16 cellular contexts compared by ENCODE assay signal in genomic region chr3:57018246-57018645, GRCh38. TPM values are rescaled to one million over a fixed set of nuclear protein-coding genes. Genes with fewer than 3 reads are reported as not detected.
DNase-seq lines count a peak whose midpoint lies in the region; ATAC-seq and TF ChIP-seq lines count a peak whose summit lies in the region.
"Had no signal": no experiment of that assay in that cellular context is flagged by ENCODE, and none has a peak within 500 bp of the region (broad histone marks: within the 10 kb centered on the region; RNA-seq: fewer than 3 reads in every experiment).

No MANE protein-coding gene starts in this region.

- H3K9ac ChIP-seq in Karpas-422 (ENCODE audit: low read length), result peak overlapping the region; percentile 66
- H3K9ac ChIP-seq in PC-3 (ENCODE audit: low read length), result no peak overlapping the region; the same call in 1 of the 2 replicates
- H3K9ac ChIP-seq: GM23248 had no signal

- TF ChIP-seq POLR2A in suprapubic skin (IDR thresholded peaks at IDR 0.05), result no peak

- H3K27ac ChIP-seq in Karpas-422 (ENCODE audit: low read length), result peak overlapping the region; percentile 99
- H3K27ac ChIP-seq in PC-3 (ENCODE audit: low read length), result peak overlapping the region; percentile 71; the same call in 1 of the 2 replicates
- H3K27ac ChIP-seq in suprapubic skin, result no peak overlapping the region
- no peak overlapping the region for H3K27ac ChIP-seq in hepatocyte
- H3K27ac ChIP-seq: GM23248, HL-60 had no signal

- TF ChIP-seq EP300 in suprapubic skin (IDR thresholded peaks at IDR 0.05), result no peak

- peak overlapping the region in 2 of 3 experiments; percentile 4 to 81 for H3K27ac Mint-ChIP-seq in nephron
- H3K27ac Mint-ChIP-seq: CD14-positive monocyte; CD4-positive, alpha-beta memory T cell had no signal

- no peaks in the 10 kb centered on the region for H3K9me3 Mint-ChIP-seq in nephron

- TF ChIP-seq CTCF in PC-3 (conservative IDR thresholded peaks at IDR 0.05; ENCODE audit: low read depth, low read length) (no peak), nephron (IDR thresholded peaks at IDR 0.05; ENCODE audit: unreplicated experiment in 3 of 3) (no peak), suprapubic skin (IDR thresholded peaks at IDR 0.05) (no peak), hepatocyte (IDR thresholded peaks at IDR 0.05; ENCODE audit: poor library complexity) (no peak)

- H3K4me1 Mint-ChIP-seq in nephron, result peaks cover 54% of the 10 kb centered on the region

- H3K27me3 Mint-ChIP-seq in nephron (ENCODE audit: low read depth), result no peaks in the 10 kb centered on the region

- H3K4me2 ChIP-seq in Karpas-422 (ENCODE audit: low read depth, low read length, poor library complexity, severe bottlenecking), result peak overlapping the region; percentile 73
- no peak overlapping the region for H3K4me2 ChIP-seq in PC-3 (ENCODE audit: low read length)
- no peak overlapping the region for H3K4me2 ChIP-seq in hepatocyte

- no TSS peak for BruUV-seq in PC-3 (replicated peaks; lab: Mats Ljungman, UMichigan)

- intact Hi-C loops in PC-3 (cut with micrococcal nuclease), result no loop called here

- H3K4me3 ChIP-seq in Karpas-422 (ENCODE audit: low read length), result peak overlapping the region; percentile 51
- no peak overlapping the region for H3K4me3 ChIP-seq in PC-3 (ENCODE audit: low read length)
- no peak overlapping the region for H3K4me3 ChIP-seq in suprapubic skin
- H3K4me3 ChIP-seq in hepatocyte, result no peak overlapping the region
- H3K4me3 ChIP-seq: GM23248, HAP-1 had no signal

- H3K36me3 ChIP-seq in Karpas-422 (ENCODE audit: insufficient read depth, low read length) (no peaks in the 10 kb centered on the region), PC-3 (ENCODE audit: low read depth, low read length) (no peaks in the 10 kb centered on the region), suprapubic skin (no peaks in the 10 kb centered on the region), hepatocyte (replicated peaks; ENCODE audit: insufficient read depth, low read depth) (no peaks in the 10 kb centered on the region)
- H3K36me3 ChIP-seq: HAP-1 had no signal

- H3K36me3 Mint-ChIP-seq in nephron (ENCODE audit: low read depth), result peaks cover 8% of the 10 kb centered on the region
- H3K36me3 Mint-ChIP-seq: CD14-positive monocyte; CD4-positive, alpha-beta memory T cell had no signal

- H4K20me1 ChIP-seq in Karpas-422 (ENCODE audit: insufficient read depth, low read depth, low read length), result no peaks in the 10 kb centered on the region
- no peaks in the 10 kb centered on the region for H4K20me1 ChIP-seq in PC-3 (ENCODE audit: low read length)
- no peaks in the 10 kb centered on the region for H4K20me1 ChIP-seq in hepatocyte (ENCODE audit: insufficient read depth, poor library complexity, severe bottlenecking)

- H3K4me1 ChIP-seq in Karpas-422 (ENCODE audit: low read length) (peaks cover 92% of the 10 kb centered on the region), PC-3 (ENCODE audit: insufficient read depth, low read length) (peaks cover 31% of the 10 kb centered on the region), suprapubic skin (peaks cover 11% of the 10 kb centered on the region), hepatocyte (ENCODE audit: insufficient read depth) (peaks cover 4% of the 10 kb centered on the region)

- H3K79me2 ChIP-seq in Karpas-422 (ENCODE audit: low read length) (no peaks in the 10 kb centered on the region), PC-3 (ENCODE audit: low read length) (no peaks in the 10 kb centered on the region), hepatocyte (no peaks in the 10 kb centered on the region)

- H3K9me3 ChIP-seq in Karpas-422 (ENCODE audit: low read length) (no peaks in the 10 kb centered on the region), PC-3 (ENCODE audit: low read length) (no peaks in the 10 kb centered on the region), suprapubic skin (no peaks in the 10 kb centered on the region), hepatocyte (ENCODE audit: low read depth) (no peaks in the 10 kb centered on the region)
- H3K9me3 ChIP-seq: HAP-1 had no signal

- H3K4me3 Mint-ChIP-seq in nephron, result no peak overlapping the region
- H3K4me3 Mint-ChIP-seq: CD14-positive monocyte; CD4-positive, alpha-beta memory T cell had no signal

- POLR2A ChIA-PET in PC-3 (lab: Charles Lee; ENCODE audit: unreplicated experiment), result no interaction called here

- ATAC-seq in PC-3, result no peak

- H3F3A ChIP-seq in PC-3 (ENCODE audit: low read length, unreplicated experiment), result no peaks in the 10 kb centered on the region

- no peaks in the 10 kb centered on the region for H3K9me2 ChIP-seq in Karpas-422 (replicated peaks; ENCODE audit: insufficient read depth, low read length)
- no peaks in the 10 kb centered on the region for H3K9me2 ChIP-seq in PC-3 (replicated peaks; ENCODE audit: low read length)
- H3K9me2 ChIP-seq in hepatocyte (replicated peaks; ENCODE audit: insufficient read depth), result no peaks in the 10 kb centered on the region

- CTCF ChIA-PET in PC-3 (lab: Charles Lee), result no interaction called here

- no peaks in the 10 kb centered on the region for H3K27me3 ChIP-seq in Karpas-422 (ENCODE audit: low read length)
- H3K27me3 ChIP-seq in PC-3 (ENCODE audit: low read length), result no peaks in the 10 kb centered on the region
- no peaks in the 10 kb centered on the region for H3K27me3 ChIP-seq in suprapubic skin
- no peaks in the 10 kb centered on the region for H3K27me3 ChIP-seq in hepatocyte

- peak; percentile 90 for DNase-seq in Karpas-422
- no peak for DNase-seq in PC-3
- no peak for DNase-seq in C1 segment of cervical spinal cord (lab: John Stamatoyannopoulos, UW)
- no peak for DNase-seq in suprapubic skin (ENCODE audit: low spot score in 2 of 2)
- no peak for DNase-seq in hepatocyte (ENCODE audit: low spot score)
- DNase-seq: AML-193; CD4-positive, alpha-beta memory T cell; DMS153; DMS79; GDM1; GM23248 had no signal

- H2AFZ ChIP-seq in Karpas-422 (ENCODE audit: low read length) (no peak overlapping the region), PC-3 (ENCODE audit: low read length) (no peak overlapping the region), hepatocyte (no peak overlapping the region)
- H2AFZ ChIP-seq: GM23248 had no signal

RNA-seq across cellular contexts. Expression of gene SPATA12, which starts 42.2 kb away (rescaled TPM):
- 3.2 and 3.9 TPM in 2 replicates for total RNA-seq in Karpas-422 (2014; rRNA removed; shearing (Covaris generic); ENCODE audit: low replicate concordance)
- 0.12 and 0.47 TPM in 2 replicates for total RNA-seq in PC-3 (2014; rRNA removed)
- not detected for total RNA-seq in suprapubic skin
- 0.08 and 0.10 TPM in 2 replicates for total RNA-seq in hepatocyte
- polyA plus RNA-seq in hepatocyte, result 0.25 and 1.2 TPM in 2 replicates
- total RNA-seq: CD4-positive, alpha-beta memory T cell; GM23248 had no signal
- polyA plus RNA-seq: BJ; CD4-positive, alpha-beta memory T cell; GM23248 had no signal

Comparison
In these comparisons a context has a peak if more than half of its experiments do, and no peak if none do; other contexts are left out.
1. H3K27ac ChIP-seq: peak in Karpas-422 (single experiment) and PC-3 (single experiment); none in suprapubic skin (single experiment) and hepatocyte (single experiment).